Comparison of ENCODE assay signal across 24 cellular contexts in the genomic region with DNA sequence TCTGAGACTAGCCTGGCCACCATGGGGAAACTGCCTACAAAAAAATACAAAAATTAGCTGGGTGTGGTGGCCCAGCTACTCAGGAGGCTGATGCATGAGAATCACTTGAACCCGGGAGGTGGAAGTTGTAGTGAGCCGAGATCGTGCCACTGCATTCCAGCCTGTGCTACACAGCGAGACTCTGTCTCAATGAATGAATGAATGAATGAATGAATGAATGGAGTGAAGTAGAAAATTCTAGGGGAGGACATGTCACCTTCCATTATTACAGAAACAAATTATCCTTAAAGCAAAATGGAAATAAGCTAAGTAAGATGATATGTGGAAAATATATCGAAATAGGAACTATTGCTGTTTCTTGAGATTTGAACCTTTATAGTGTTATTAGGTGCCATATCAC.
"Had no signal": no experiment of that assay in that cellular context is flagged by ENCODE, and none has a peak within 500 bp of the region (broad histone marks: within the 10 kb centered on the region; RNA-seq: fewer than 3 reads in every experiment).

No MANE protein-coding gene starts in this region.

- H3K4me3 Mint-ChIP-seq: memory B cell had no signal

- H3K9me3 Mint-ChIP-seq: central memory CD8-positive, alpha-beta T cell; memory B cell; natural killer cell had no signal

- FAIRE-seq: endothelial cell of umbilical vein, kidney, small intestine had no signal

- H3K4me3 ChIP-seq: coronary artery, esophagus squamous epithelium, left lung, transverse colon had no signal

- ATAC-seq: left lung, natural killer cell, right cardiac atrium had no signal

- H3K27me3 Mint-ChIP-seq: activated naive CD8-positive, alpha-beta T cell; central memory CD8-positive, alpha-beta T cell; memory B cell; progenitor cell of endocrine pancreas had no signal

- H3K27ac Mint-ChIP-seq: memory B cell, natural killer cell, progenitor cell of endocrine pancreas had no signal

- DNase-seq: activated CD4-positive, alpha-beta T cell treated with anti-CD3 and anti-CD28 coated beads, Interleukin-2, amount 50 U/mL, for 48 hours; activated CD4-positive, CD25-positive, alpha-beta regulatory T cell treated with anti-CD3 and anti-CD28 coated beads, Interleukin-2, amount 50 U/mL, for 72 hours; activated gamma-delta T cell; amygdala; brain microvascular endothelial cell; effector CD8-positive, alpha-beta T cell; esophagus squamous epithelium; hippocampal formation; kidney; left lung; natural killer cell; occipital lobe; right cardiac atrium; small intestine; stimulated activated CD4-positive, alpha-beta T cell treated with anti-CD3 and anti-CD28 coated beads, Interleukin-4, amount 100 ng/mL, for 24 hours; stimulated activated naive CD4-positive, alpha-beta T cell treated with Interleukin-2 at 50 U/mL for 16 hours; T-helper 2 cell; transverse colon had no signal

- H3K9me3 ChIP-seq: esophagus squamous epithelium, left lung, transverse colon had no signal

- H3K27me3 ChIP-seq: brain microvascular endothelial cell, esophagus squamous epithelium, left lung, transverse colon had no signal

- H3K27ac ChIP-seq: brain microvascular endothelial cell, coronary artery, esophagus squamous epithelium, left lung, transverse colon had no signal
